ENCODE assay signal across 8 cellular contexts in genomic region chr13:99228737-99229691, GRCh38. TPM values are rescaled to one million over a fixed set of nuclear protein-coding genes. Genes with fewer than 3 reads are reported as not detected.
A peak's percentile ranks its signal among the peaks of the same experiment; 100 is the strongest.
DNase-seq lines count a peak whose midpoint lies in the region; ATAC-seq, FAIRE-seq and TF ChIP-seq lines count a peak whose summit lies in the region.

No MANE protein-coding gene starts in this region.

- H3K9me3 ChIP-seq in esophagus muscularis mucosa: no peaks in the 10 kb centered on the region

- TF ChIP-seq CTCF in GM12875 (IDR thresholded peaks at IDR 0.05; ENCODE audit: borderline replicate concordance, insufficient read depth, low read depth, low read length): no peak
- TF ChIP-seq CTCF in esophagus muscularis mucosa (IDR thresholded peaks at IDR 0.05): no peak

- no peak for TF ChIP-seq POLR2A in esophagus muscularis mucosa (IDR thresholded peaks at IDR 0.05; ENCODE audit: low read depth)

- no peaks in the 10 kb centered on the region for H3K27me3 Mint-ChIP-seq in activated naive CD8-positive, alpha-beta T cell treated with anti-CD3 and anti-CD28 coated beads, Interleukin-2, amount 50 U/mL, for 24 hours
- no peaks in the 10 kb centered on the region for H3K27me3 Mint-ChIP-seq in naive B cell

- FAIRE-seq in HTR-8/SVneo (lab: Jason Lieb, UNC): no peak

- TF ChIP-seq EP300 in esophagus muscularis mucosa (IDR thresholded peaks at IDR 0.05): no peak

- intact Hi-C loops in esophagus muscularis mucosa (cut with DNase I): no loop called here

- WGBS in esophagus muscularis mucosa: 69% methylated on average over 13 of the region's 13 CpGs

- H3K27ac ChIP-seq in esophagus muscularis mucosa (replicated peaks in 1 of 4): no peak overlapping the region

- peak; percentile 92 for ATAC-seq in GM21717 (IDR thresholded peaks at IDR 0.05; ENCODE audit: unreplicated experiment)
- peak; percentile 80 for ATAC-seq in activated naive CD8-positive, alpha-beta T cell treated with anti-CD3 and anti-CD28 coated beads, Interleukin-2, amount 50 U/mL, for 24 hours
- peak; percentile 69 to 72 for ATAC-seq in naive B cell (ENCODE audit: low read depth in 2 of 2)

- H3K4me1 Mint-ChIP-seq in activated naive CD8-positive, alpha-beta T cell treated with anti-CD3 and anti-CD28 coated beads, Interleukin-2, amount 50 U/mL, for 24 hours: peaks cover 85% of the 10 kb centered on the region
- H3K4me1 Mint-ChIP-seq in naive B cell: peaks cover 48 to 93% (median 76%) of the 10 kb centered on the region in 3 donors

- H3K27me3 ChIP-seq in esophagus muscularis mucosa: no peaks in the 10 kb centered on the region

- H3K4me1 ChIP-seq in esophagus muscularis mucosa: peaks cover 27 to 39% (median 35%) of the 10 kb centered on the region in 4 donors

- H3K36me3 Mint-ChIP-seq in activated naive CD8-positive, alpha-beta T cell treated with anti-CD3 and anti-CD28 coated beads, Interleukin-2, amount 50 U/mL, for 24 hours (ENCODE audit: low read depth): peaks cover 20% of the 10 kb centered on the region
- peaks cover 0 to 16% of the 10 kb centered on the region in 2 donors for H3K36me3 Mint-ChIP-seq in naive B cell

- H3K27ac Mint-ChIP-seq in activated naive CD8-positive, alpha-beta T cell treated with anti-CD3 and anti-CD28 coated beads, Interleukin-2, amount 50 U/mL, for 24 hours: peak overlapping the region; percentile 87
- peak overlapping the region; percentile 78 to 98 (median 96) for H3K27ac Mint-ChIP-seq in naive B cell

- peak overlapping the region; percentile 72 for H3K4me3 Mint-ChIP-seq in activated naive CD8-positive, alpha-beta T cell treated with anti-CD3 and anti-CD28 coated beads, Interleukin-2, amount 50 U/mL, for 24 hours
- H3K4me3 Mint-ChIP-seq in naive B cell: peak overlapping the region; percentile 79 to 93 (median 86)

- H3K36me3 ChIP-seq in esophagus muscularis mucosa: peaks cover 0 to 5% (median 0%) of the 10 kb centered on the region in 4 donors

- peak; percentile 40 for DNase-seq in HTR-8/SVneo (ENCODE audit: insufficient read length, low spot score)
- no peak for DNase-seq in activated naive CD8-positive, alpha-beta T cell treated with anti-CD3 and anti-CD28 coated beads, Interleukin-2, amount 50 U/mL, for 24 hours
- DNase-seq in naive B cell: peak; percentile 85
- DNase-seq in esophagus muscularis mucosa (ENCODE audit: extremely low spot score): no peak
- no peak for DNase-seq in NCI-H1417 treated with DMSO at 0.1 percent for 48 hours (lab: John Stamatoyannopoulos, UW)
- no peak for DNase-seq in NCI-H146 (lab: John Stamatoyannopoulos, UW)

- peak overlapping the region; percentile 8 for H3K4me3 ChIP-seq in GM12875 (ENCODE audit: low read depth, low read length)
- no peak overlapping the region for H3K4me3 ChIP-seq in esophagus muscularis mucosa

- H3K9me3 Mint-ChIP-seq in activated naive CD8-positive, alpha-beta T cell treated with anti-CD3 and anti-CD28 coated beads, Interleukin-2, amount 50 U/mL, for 24 hours: no peaks in the 10 kb centered on the region
- no peaks in the 10 kb centered on the region for H3K9me3 Mint-ChIP-seq in naive B cell

RNA-seq across cellular contexts. Expression of gene UBAC2, which starts 28.4 kb away (rescaled TPM):
- 100 to 1,000 TPM; 107 to 132 (median 115) TPM for polyA plus RNA-seq in naive B cell (ENCODE audit: low read depth in 6 of 6)
- total RNA-seq in esophagus muscularis mucosa: 10 to 100 TPM; 42.6 to 62.1 (median 50.9) TPM

RNA-seq across cellular contexts. Expression of gene GPR18, which starts 29.2 kb away (rescaled TPM):
- 100 to 1,000 TPM in 5 of 6 donors, 10 to 100 TPM in 1; 70.6 to 229 (median 135) TPM for polyA plus RNA-seq in naive B cell (ENCODE audit: low read depth in 6 of 6)
- not detected for total RNA-seq in esophagus muscularis mucosa

Comparison
In these comparisons a context has a peak if more than half of its experiments do, and no peak if none do; other contexts are left out.
1. DNase-seq: peak in HTR-8/SVneo (single experiment) and naive B cell (single experiment); none in activated naive CD8-positive, alpha-beta T cell treated with anti-CD3 and anti-CD28 coated beads, Interleukin-2, amount 50 U/mL, for 24 hours (single experiment), esophagus muscularis mucosa (single experiment), NCI-H1417 treated with DMSO at 0.1 percent for 48 hours (single experiment) and NCI-H146 (single experiment).
2. Peak in every context shown above with its lines, with median percentiles within 50 percentile points of each other: ATAC-seq.